ENCODE assay signal across 9 cellular contexts in the genomic region with DNA sequence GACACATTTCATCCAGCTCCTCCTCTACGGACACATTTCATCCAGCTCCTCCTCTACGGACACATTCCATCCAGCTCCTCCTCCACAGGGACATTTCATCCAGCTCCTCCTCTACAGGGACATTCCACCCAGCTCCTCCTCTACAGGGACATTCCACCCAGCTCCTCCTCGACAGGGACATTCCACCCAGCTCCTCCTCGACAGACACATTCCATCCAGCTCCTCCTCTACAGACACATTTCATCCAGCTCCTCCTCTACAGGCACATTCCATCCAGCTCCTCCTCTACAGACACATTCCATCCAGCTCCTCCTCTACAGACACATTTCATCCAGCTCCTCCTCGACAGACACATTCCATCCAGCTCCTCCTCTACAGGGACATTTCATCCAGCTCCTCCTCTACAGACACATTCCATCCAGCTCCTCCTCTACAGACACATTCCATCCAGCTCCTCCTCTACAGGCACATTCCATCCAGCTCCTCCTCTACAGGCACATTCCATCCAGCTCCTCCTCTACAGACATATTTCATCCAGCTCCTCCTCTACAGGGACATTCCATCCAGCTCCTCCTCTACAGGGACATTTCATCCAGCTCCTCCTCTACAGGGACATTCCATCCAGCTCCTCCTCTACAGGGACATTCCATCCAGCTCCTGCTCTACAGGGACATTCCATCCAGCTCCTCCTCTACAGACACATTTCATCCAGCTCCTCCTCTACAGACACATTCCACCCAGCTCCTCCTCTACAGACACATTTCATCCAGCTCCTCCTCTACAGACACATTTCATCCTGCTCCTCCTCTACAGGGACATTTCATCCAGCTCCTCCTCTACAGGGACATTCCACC. TPM values are rescaled to one million over a fixed set of nuclear protein-coding genes. Genes with fewer than 3 reads are reported as not detected.
DNase-seq lines count a peak whose midpoint lies in the region; ATAC-seq and TF ChIP-seq lines count a peak whose summit lies in the region.
"Not testable (repeated sequence)": the region's sequence is repeated elsewhere in the genome, so short reads cannot be mapped to it uniquely, and the experiment has no call there.
"Had no signal": no experiment of that assay in that cellular context is flagged by ENCODE, and none has a peak within 500 bp of the region (broad histone marks: within the 10 kb centered on the region; RNA-seq: fewer than 3 reads in every experiment).

No MANE protein-coding gene starts in this region.

- H3K9me2 ChIP-seq in HCT116 (ENCODE audit: insufficient read depth) = not testable (repeated sequence)

- TF ChIP-seq EP300 in sigmoid colon (IDR thresholded peaks at IDR 0.05) = not testable (repeated sequence)

- not testable (repeated sequence) for TF ChIP-seq RAD21 in HCT116 (IDR thresholded peaks at IDR 0.05; ENCODE audit: low read depth)

- peaks cover 12% of the 10 kb centered on the region for H3K4me1 Mint-ChIP-seq in activated T-cell treated with anti-CD3 and anti-CD28 coated beads, Interleukin-2, amount 50 U/mL, for 24 hours (ENCODE audit: low read depth)
- peaks cover 21% of the 10 kb centered on the region for H3K4me1 Mint-ChIP-seq in central memory CD8-positive, alpha-beta T cell
- peaks cover 24% of the 10 kb centered on the region for H3K4me1 Mint-ChIP-seq in memory B cell

- not testable (repeated sequence) for TF ChIP-seq POLR2A in HCT116 (IDR thresholded peaks at IDR 0.05; ENCODE audit: borderline replicate concordance, extremely low read depth, insufficient read depth, insufficient read length); sigmoid colon (IDR thresholded peaks at IDR 0.05)

- peak overlapping the region; percentile 7; the same call in 1 of the 2 replicates for H3K9ac ChIP-seq in HCT116 (ENCODE audit: low read length)

- H3K27ac ChIP-seq in ACC112 (ENCODE audit: low read depth, low read length) = peak overlapping the region; percentile 71
- H3K27ac ChIP-seq in HCT116 (ENCODE audit: low read depth, low read length) = peak overlapping the region; percentile 29; the same call in 1 of the 2 replicates
- peak overlapping the region; percentile 81 for H3K27ac ChIP-seq in Panc1 (ENCODE audit: low read length)
- peak overlapping the region in 2 of 4 donors; percentile 37 to 68 for H3K27ac ChIP-seq in sigmoid colon

- not testable (repeated sequence) for H3K4me3 Mint-ChIP-seq in activated T-cell treated with anti-CD3 and anti-CD28 coated beads, Interleukin-2, amount 50 U/mL, for 24 hours; central memory CD8-positive, alpha-beta T cell; memory B cell

- not testable (repeated sequence) for H3K27me3 ChIP-seq in ACC112 (ENCODE audit: insufficient read depth, low read length); HCT116 (ENCODE audit: insufficient read depth, low read length); Panc1 (ENCODE audit: control insufficient read depth, insufficient read depth, low read length); sigmoid colon

- H3K27ac Mint-ChIP-seq in activated T-cell treated with anti-CD3 and anti-CD28 coated beads, Interleukin-2, amount 50 U/mL, for 24 hours = peak overlapping the region; percentile 47
- peak overlapping the region; percentile 63 for H3K27ac Mint-ChIP-seq in central memory CD8-positive, alpha-beta T cell (ENCODE audit: low read depth)
- H3K27ac Mint-ChIP-seq in memory B cell = peak overlapping the region; percentile 48

- 71 to 84% methylated on average over 5 of the region's 5 CpGs for WGBS in sigmoid colon, 2 donors

- intact Hi-C loops in HCT116 (cut with micrococcal nuclease); Panc1 (cut with micrococcal nuclease; ENCODE audit: unreplicated experiment); sigmoid colon (cut with DNase I): not testable (repeated sequence)

- DNase-seq in HCT116 (ENCODE audit: low read depth, low spot score); Panc1 (ENCODE audit: low read depth, low spot score); central memory CD8-positive, alpha-beta T cell (ENCODE audit: low spot score in 2 of 2); memory B cell (ENCODE audit: low spot score in 2 of 2): not testable (repeated sequence)
- DNase-seq in activated T-cell treated with anti-CD3 and anti-CD28 coated beads, Interleukin-2, amount 50 U/mL, for 24 hours = peak; percentile 16
- peak; percentile 56 for DNase-seq in fibroblast of pulmonary artery (ENCODE audit: low read depth)
- DNase-seq in sigmoid colon = peak; percentile 44

- H3K36me3 Mint-ChIP-seq in activated T-cell treated with anti-CD3 and anti-CD28 coated beads, Interleukin-2, amount 50 U/mL, for 24 hours (ENCODE audit: low read depth) = peaks cover 78% of the 10 kb centered on the region
- peaks cover 16% of the 10 kb centered on the region for H3K36me3 Mint-ChIP-seq in central memory CD8-positive, alpha-beta T cell (ENCODE audit: insufficient read depth)
- peaks cover 26% of the 10 kb centered on the region for H3K36me3 Mint-ChIP-seq in memory B cell

- not testable (repeated sequence) for H2AFZ ChIP-seq in ACC112 (ENCODE audit: low read length, unreplicated experiment); HCT116 (ENCODE audit: low read depth, low read length, poor library complexity, severe bottlenecking)

- peak overlapping the region; percentile 64 for H3K4me2 ChIP-seq in HCT116 (ENCODE audit: low read length)

- TF ChIP-seq CTCF in HCT116 (IDR thresholded peaks at IDR 0.05 in 2 of 3, conservative IDR thresholded peaks at IDR 0.05 in 1 of 3; ENCODE audit: borderline replicate concordance in 1 of 3, insufficient read depth in 1 of 3, low read depth in 2 of 3, low read length in 2 of 3); Panc1 (IDR thresholded peaks at IDR 0.05); fibroblast of pulmonary artery (IDR thresholded peaks at IDR 0.05; ENCODE audit: low read length, missing control alignments); sigmoid colon (IDR thresholded peaks at IDR 0.05): not testable (repeated sequence)

- in situ Hi-C loops in Panc1 (cut with HindIII; ENCODE audit: low pct_unique_long_range_greater_than_20kb, low sequenced_read_pairs) = not testable (repeated sequence)

- H3K36me3 ChIP-seq in ACC112 (ENCODE audit: insufficient read depth, low read length) (peaks cover 28% of the 10 kb centered on the region; the same call in 1 of the 2 replicates), HCT116 (ENCODE audit: control insufficient read depth in 1 of 2, insufficient read depth in 2 of 2, low read length in 2 of 2) (peaks cover 9 to 41% of the 10 kb centered on the region in 2 experiments; a peak in 3 of 4 replicates), sigmoid colon (peaks cover 14 to 63% (median 44%) of the 10 kb centered on the region in 4 donors)
- H3K36me3 ChIP-seq in Panc1 (ENCODE audit: control insufficient read depth, insufficient read depth, low read length) = not testable (repeated sequence)

- not testable (repeated sequence) for BruUV-seq in HCT116 (replicated peaks; lab: Mats Ljungman, UMichigan); Panc1 (replicated peaks; lab: Mats Ljungman, UMichigan)

- POLR2A ChIA-PET in HCT116 (lab: Charles Lee) = not testable (repeated sequence)
- POLR2A ChIA-PET in Panc1 (lab: Charles Lee) = interaction anchor here (0.6 kb wide), 3 partner anchors 14 to 18 kb away, joined by 3 to 10 read pairs (median 5); a partner anchor contains a TSS

- H3K9me3 ChIP-seq in HCT116 (ENCODE audit: control insufficient read depth in 1 of 2, insufficient read depth in 1 of 2, low read depth in 1 of 2, low read length in 2 of 2); Panc1 (ENCODE audit: control insufficient read depth, insufficient read depth, low read depth, low read length); sigmoid colon: not testable (repeated sequence)

- not testable (repeated sequence) for H3K9me3 Mint-ChIP-seq in activated T-cell treated with anti-CD3 and anti-CD28 coated beads, Interleukin-2, amount 50 U/mL, for 24 hours; central memory CD8-positive, alpha-beta T cell; memory B cell

- RAD21 ChIA-PET in HCT116 (lab: Charles Lee; ENCODE audit: low non-redundant PET in 1 of 2, low total read pairs in 2 of 2, uncharacterized antibody in 2 of 2, unreplicated experiment in 2 of 2) = interaction anchor here in 1 of 2 experiments (0.6 kb wide), 1 partner anchor 50 kb away, joined by 4 read pairs; no protein-coding TSS in a partner anchor

- not testable (repeated sequence) for ATAC-seq in HCT116; Panc1; central memory CD8-positive, alpha-beta T cell (replicated peaks; ENCODE audit: extremely low read depth, poor library complexity, severe bottlenecking); memory B cell (ENCODE audit: low read depth)

- H4K20me1 ChIP-seq in HCT116 (ENCODE audit: insufficient read depth) = not testable (repeated sequence)

- not testable (repeated sequence) for H3K79me2 ChIP-seq in ACC112 (ENCODE audit: control insufficient read depth, insufficient read depth, low read length, unreplicated experiment)
- H3K79me2 ChIP-seq in HCT116 (ENCODE audit: insufficient read depth, low read length) = peaks cover 16% of the 10 kb centered on the region; the same call in 1 of the 2 replicates

- H3K4me1 ChIP-seq in ACC112 (ENCODE audit: control insufficient read depth, insufficient read depth, low read length, unreplicated experiment); Panc1 (ENCODE audit: control insufficient read depth, insufficient read depth, low read length); sigmoid colon: not testable (repeated sequence)
- H3K4me1 ChIP-seq in HCT116 (ENCODE audit: control insufficient read depth in 1 of 2, insufficient read depth in 2 of 2, low read length in 2 of 2) = peaks cover 20 to 35% of the 10 kb centered on the region in 2 experiments

- H3K4me3 ChIP-seq in ACC112 (ENCODE audit: low read depth, low read length); Panc1 (ENCODE audit: low read depth in 2 of 2, low read length in 2 of 2); fibroblast of pulmonary artery (replicated peaks; ENCODE audit: low read depth, low read length); sigmoid colon: not testable (repeated sequence)
- H3K4me3 ChIP-seq in HCT116 (replicated peaks in 1 of 2; ENCODE audit: low read depth in 1 of 2, low read length in 2 of 2) = peak overlapping the region in 1 of 2 experiments; percentile 12; a peak in 1 of 4 replicates

- H3K27me3 Mint-ChIP-seq in activated T-cell treated with anti-CD3 and anti-CD28 coated beads, Interleukin-2, amount 50 U/mL, for 24 hours; central memory CD8-positive, alpha-beta T cell; memory B cell: not testable (repeated sequence)

- CTCF ChIA-PET in HCT116 (lab: Charles Lee); Panc1 (lab: Charles Lee): not testable (repeated sequence)

RNA-seq across cellular contexts. Expression of a gene that starts 17.8 kb away (rescaled TPM):
- total RNA-seq in HCT116 (2021; ENCODE audit: unreplicated experiment) = 98.4 TPM
- polyA plus RNA-seq in HCT116 (2012) = 76.0 and 80.6 TPM in 2 replicates
- total RNA-seq in Panc1 (2021; ENCODE audit: unreplicated experiment) = 188 TPM
- 187 TPM for polyA plus RNA-seq in Panc1 (2012; ENCODE audit: insufficient read length)
- 10 to 100 TPM; 49.5 to 67.8 (median 58.9) TPM for total RNA-seq in sigmoid colon
- polyA plus RNA-seq in sigmoid colon = 10 to 100 TPM; 33.1 to 90.5 (median 33.6) TPM

RNA-seq across cellular contexts. Expression of a gene that starts 32.3 kb away (rescaled TPM):
- total RNA-seq in HCT116 (2021; ENCODE audit: unreplicated experiment) (6.9 TPM), Panc1 (2021; ENCODE audit: unreplicated experiment) (8.9 TPM), sigmoid colon (not detected)
- polyA plus RNA-seq in HCT116 (2012) = 2.4 and 3.1 TPM in 2 replicates
- 3.7 TPM for polyA plus RNA-seq in Panc1 (2012; ENCODE audit: insufficient read length)
- 1 to 10 TPM in 1 of 3 donors, not detected in 2; 2.9 TPM for polyA plus RNA-seq in sigmoid colon
- total RNA-seq: left ventricle myocardium inferior had no signal
